ENCODE assay signal across 18 cellular contexts in the genomic region with DNA sequence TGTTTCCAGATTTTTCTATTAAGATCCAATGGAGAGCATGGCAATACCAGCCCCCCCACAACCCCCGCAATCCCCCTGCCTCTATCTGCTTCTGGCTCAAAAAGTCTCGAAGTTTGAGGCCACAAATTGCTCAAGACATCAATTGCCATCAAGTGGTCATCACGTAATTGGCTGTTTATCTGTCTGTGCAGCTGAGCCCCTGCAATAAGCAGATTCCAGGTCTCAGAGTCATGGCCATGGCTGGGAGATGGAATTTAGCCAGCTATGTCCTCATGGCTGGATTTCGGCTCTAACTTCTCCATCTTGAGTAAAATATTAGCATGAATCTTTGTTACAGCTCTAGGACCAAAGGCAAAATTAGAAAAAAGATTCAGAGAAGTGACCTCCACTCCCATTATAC. TPM values are rescaled to one million over a fixed set of nuclear protein-coding genes. Genes with fewer than 3 reads are reported as not detected.
DNase-seq lines count a peak whose midpoint lies in the region; ATAC-seq, FAIRE-seq and TF ChIP-seq lines count a peak whose summit lies in the region.
"Had no signal": no experiment of that assay in that cellular context is flagged by ENCODE, and none has a peak within 500 bp of the region (broad histone marks: within the 10 kb centered on the region; RNA-seq: fewer than 3 reads in every experiment).

No MANE protein-coding gene starts in this region.

- no peaks in the 10 kb centered on the region for H4K20me1 ChIP-seq in astrocyte (ENCODE audit: insufficient read depth, low read length)

- no peak overlapping the region for H2AFZ ChIP-seq in astrocyte (ENCODE audit: low read depth, low read length)

- H3K9me3 ChIP-seq in astrocyte (ENCODE audit: insufficient read depth, low read depth, low read length) = no peaks in the 10 kb centered on the region
- H3K9me3 ChIP-seq in uterus = no peaks in the 10 kb centered on the region

- H3K4me1 Mint-ChIP-seq in astrocyte (ENCODE audit: low read depth, unreplicated experiment) = peaks cover 35% of the 10 kb centered on the region

- no peaks in the 10 kb centered on the region for H3K36me3 ChIP-seq in astrocyte (ENCODE audit: insufficient read depth, low read length)
- no peaks in the 10 kb centered on the region for H3K36me3 ChIP-seq in uterus

- no peaks in the 10 kb centered on the region for H3K9me3 Mint-ChIP-seq in astrocyte (ENCODE audit: unreplicated experiment)

- H3K4me2 ChIP-seq in astrocyte (ENCODE audit: low read length) = peak overlapping the region; percentile 12

- peaks cover 14% of the 10 kb centered on the region for H3K4me1 ChIP-seq in astrocyte (ENCODE audit: insufficient read depth, low read length)
- H3K4me1 ChIP-seq in uterus = peaks cover 0 to 2% of the 10 kb centered on the region in 2 donors

- intact Hi-C loops in cardiac septum (cut with DNase I) (loop anchor here (1.0 kb wide), 1 partner anchor 180 kb away; no protein-coding TSS in a partner anchor), Right ventricle myocardium inferior (cut with DNase I) (no loop called here), uterus (cut with DNase I; ENCODE audit: low total_unique reads) (loop anchor here (5.0 kb wide), 1 partner anchor 180 kb away; no protein-coding TSS in a partner anchor)

- H3K27ac Mint-ChIP-seq in astrocyte (ENCODE audit: unreplicated experiment) = peak overlapping the region; percentile 84
- H3K27ac Mint-ChIP-seq: T-helper 17 cell had no signal

- ATAC-seq in Right ventricle myocardium inferior = no peak
- ATAC-seq: left lobe of liver, Panc1, T-helper 17 cell had no signal

- no peak for TF ChIP-seq POLR2A in uterus (IDR thresholded peaks at IDR 0.05)

- peak overlapping the region; percentile 46 for H3K9ac ChIP-seq in astrocyte (ENCODE audit: low read length)

- H3K36me3 Mint-ChIP-seq in astrocyte (ENCODE audit: low read depth, unreplicated experiment) = no peaks in the 10 kb centered on the region

- peak; percentile 29 for FAIRE-seq in astrocyte (lab: Jason Lieb, UNC)
- FAIRE-seq: A204.1 had no signal

- H3K27me3 Mint-ChIP-seq in astrocyte (ENCODE audit: low read depth, unreplicated experiment) = peaks cover 5% of the 10 kb centered on the region

- TF ChIP-seq CTCF in astrocyte (IDR thresholded peaks at IDR 0.05; ENCODE audit: insufficient read depth, low read depth, low read length) (no peak), uterus (IDR thresholded peaks at IDR 0.05) (no peak)

- DNase-seq in cardiac septum (ENCODE audit: low spot score) = peak; percentile 33
- no peak for DNase-seq in Right ventricle myocardium inferior (ENCODE audit: missing footprints)
- peak; percentile 89 for DNase-seq in astrocyte (ENCODE audit: low read depth)
- peak; percentile 26 for DNase-seq in kidney tubule cell (ENCODE audit: low spot score)
- DNase-seq in uterus = peak; percentile 39 to 41
- no peak for DNase-seq in HK-2 (ENCODE audit: unreplicated experiment)
- DNase-seq in middle frontal gyrus (ENCODE audit: extremely low spot score, low spot score) = no peak
- DNase-seq in NOMO-1 treated with dmso at 0.1 percent for 144 hours (lab: John Stamatoyannopoulos, UW; ENCODE audit: unreplicated experiment) = no peak
- DNase-seq: activated CD4-positive, alpha-beta T cell treated with anti-CD3 and anti-CD28 coated beads, Interleukin-2, amount 50 U/mL, for 1 hour; aorta; DMS 273 treated with DMSO at 0.1 percent for 48 hours; effector CD8-positive, alpha-beta T cell; NCI-H446 treated with DMSO at 0.1 percent for 48 hours; T-helper 17 cell had no signal

- H3K4me3 ChIP-seq in astrocyte (ENCODE audit: insufficient read depth, low read depth, low read length) (no peak overlapping the region), uterus (no peak overlapping the region)
- H3K4me3 ChIP-seq: skin epidermis had no signal

- H3K27me3 ChIP-seq in astrocyte (ENCODE audit: insufficient read depth, low read length) = no peaks in the 10 kb centered on the region
- H3K27me3 ChIP-seq in uterus = no peaks in the 10 kb centered on the region

- peak overlapping the region; percentile 42 for H3K27ac ChIP-seq in astrocyte (ENCODE audit: low read depth, low read length)
- H3K27ac ChIP-seq in uterus = no peak overlapping the region

- no peak overlapping the region for H3K4me3 Mint-ChIP-seq in astrocyte (ENCODE audit: unreplicated experiment)
- H3K4me3 Mint-ChIP-seq: T-helper 17 cell had no signal

- no peaks in the 10 kb centered on the region for H3K79me2 ChIP-seq in astrocyte (ENCODE audit: insufficient read depth, low read length)

RNA-seq across cellular contexts. Expression of gene SSUH2, which starts 22.7 kb away (rescaled TPM):
- total RNA-seq in cardiac septum (2.4 TPM), Right ventricle myocardium inferior (1.0 TPM), astrocyte (not detected in 2 replicates), uterus (1 to 10 TPM in 1 of 4 donors, under 1 TPM in 1, not detected in 2; 0.70 to 1.5 TPM)
- total RNA-seq: left lobe of liver, T-helper 17 cell had no signal

Comparison
In these comparisons a context has a peak if more than half of its experiments do, and no peak if none do; other contexts are left out.
1. DNase-seq: peak in cardiac septum (single experiment), astrocyte (single experiment), kidney tubule cell (single experiment) and uterus (2 of 2); none in Right ventricle myocardium inferior (single experiment), HK-2 (single experiment), middle frontal gyrus (single experiment) and NOMO-1 treated with dmso at 0.1 percent for 144 hours (single experiment).